ENCODE assay signal across 1 cellular context in the genomic region with DNA sequence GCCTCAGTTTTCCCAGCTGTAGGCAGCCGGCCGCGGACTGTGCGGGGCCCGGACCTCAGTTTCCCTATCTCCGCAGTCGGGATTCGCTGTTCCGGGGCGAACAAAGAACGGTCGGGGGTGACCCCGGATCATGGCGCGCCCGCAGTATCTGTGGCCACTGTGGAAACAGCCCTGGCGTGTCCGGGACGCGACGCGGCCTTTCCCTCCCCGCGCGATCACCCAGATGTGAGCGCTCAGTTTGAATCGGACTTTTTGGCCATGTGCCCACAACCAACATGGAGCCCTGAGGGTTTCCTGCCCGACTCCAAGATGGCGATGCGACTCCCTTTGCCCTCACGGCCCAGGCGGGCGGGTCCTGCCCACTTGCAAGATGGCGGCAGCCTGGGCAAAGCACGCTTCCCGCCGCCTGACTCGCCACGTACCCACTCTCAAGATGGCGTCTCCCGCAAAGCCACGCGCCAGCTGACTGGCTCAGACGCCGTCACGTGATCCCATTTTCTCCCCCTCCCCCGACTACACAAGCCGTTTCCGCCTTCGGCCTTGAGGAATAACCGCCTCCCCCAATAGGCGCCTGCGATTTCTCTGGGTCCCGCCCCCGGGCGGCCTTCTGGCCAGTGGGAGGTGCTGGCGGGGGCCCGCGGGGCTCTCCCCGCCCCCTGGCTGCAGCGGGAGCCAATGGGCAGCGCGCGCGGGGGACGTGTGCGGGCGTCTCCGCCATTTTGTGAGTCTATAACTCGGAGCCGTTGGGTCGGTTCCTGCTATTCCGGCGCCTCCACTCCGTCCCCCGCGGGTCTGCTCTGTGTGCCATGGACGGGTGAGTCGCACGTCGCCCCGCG.
TF ChIP-seq lines count a peak whose summit lies in the region.

Gene PTBP1, plus strand, starts transcription at position 761 of the 836 bp plus-strand sequence. Its CDS starts 46 bp downstream, at position 807.

TF ChIP-seq in K562, 482 proteins besides CTCF, POLR2A, EP300 and RAD21 (continued from another document and continues in another):
- TF ChIP-seq ZNF24 (IDR thresholded peaks at IDR 0.05) (no peak), JUN (IDR thresholded peaks at IDR 0.05; ENCODE audit: borderline replicate concordance, low read depth, low read length) (peak; percentile 78; the same call in 1 of the 2 replicates), JUN (CRISPR knock-in tag; IDR thresholded peaks at IDR 0.05; ENCODE audit: borderline replicate concordance) (no peak), HOXB6 (CRISPR knock-in tag; IDR thresholded peaks at IDR 0.05; ENCODE audit: borderline replicate concordance) (no peak), ZNF407 (IDR thresholded peaks at IDR 0.05; ENCODE audit: low read depth) (peak; percentile 63; the same call in 1 of the 2 replicates), NCOR1 (IDR thresholded peaks at IDR 0.05) (no peak; the same call in 1 of the 2 replicates), ZMIZ1 (IDR thresholded peaks at IDR 0.05; ENCODE audit: low read depth in 2 of 2, low read length in 2 of 2) (0 out of 4 replicates have a peak, but pooled peaks of 1 of the 2 experiments have one; percentile 34), FOXJ3 (CRISPR knock-in tag; IDR thresholded peaks at IDR 0.05) (no peak), ZNF668 (CRISPR knock-in tag; IDR thresholded peaks at IDR 0.05) (no peak), THRAP3 (IDR thresholded peaks at IDR 0.05; ENCODE audit: borderline replicate concordance) (no peak), NCOA4 (IDR thresholded peaks at IDR 0.05; ENCODE audit: partially characterized antibody) (no peak), PHTF2 (CRISPR knock-in tag; IDR thresholded peaks at IDR 0.05) (no peak), SMARCC2 (IDR thresholded peaks at IDR 0.05; ENCODE audit: low read depth) (no peak), RHOXF2B (CRISPR knock-in tag; conservative IDR thresholded peaks at IDR 0.05) (no peak), GATA2 (CRISPR knock-in tag; IDR thresholded peaks at IDR 0.05) (0 out of 2 replicates have a peak, but pooled peaks have one; percentile 27), NRF1 (conservative IDR thresholded peaks at IDR 0.05 in 1 of 2, IDR thresholded peaks at IDR 0.05 in 1 of 2) (peak; percentile 76 to 77), HOMEZ (CRISPR knock-in tag; IDR thresholded peaks at IDR 0.05) (no peak), RBM25 (IDR thresholded peaks at IDR 0.05; ENCODE audit: low read depth, low read length, severe bottlenecking) (peak; percentile 99), TGIF2 (CRISPR knock-in tag; IDR thresholded peaks at IDR 0.05) (no peak), GABPB2 (CRISPR knock-in tag; conservative IDR thresholded peaks at IDR 0.05) (no peak), USF2 (CRISPR knock-in tag; IDR thresholded peaks at IDR 0.05) (peak; percentile 99), CEBPB (tag; IDR thresholded peaks at IDR 0.05) (no peak), ZNF280A (IDR thresholded peaks at IDR 0.05; ENCODE audit: low read depth, partially characterized antibody) (no peak)
- TF ChIP-seq, protein P1, sequence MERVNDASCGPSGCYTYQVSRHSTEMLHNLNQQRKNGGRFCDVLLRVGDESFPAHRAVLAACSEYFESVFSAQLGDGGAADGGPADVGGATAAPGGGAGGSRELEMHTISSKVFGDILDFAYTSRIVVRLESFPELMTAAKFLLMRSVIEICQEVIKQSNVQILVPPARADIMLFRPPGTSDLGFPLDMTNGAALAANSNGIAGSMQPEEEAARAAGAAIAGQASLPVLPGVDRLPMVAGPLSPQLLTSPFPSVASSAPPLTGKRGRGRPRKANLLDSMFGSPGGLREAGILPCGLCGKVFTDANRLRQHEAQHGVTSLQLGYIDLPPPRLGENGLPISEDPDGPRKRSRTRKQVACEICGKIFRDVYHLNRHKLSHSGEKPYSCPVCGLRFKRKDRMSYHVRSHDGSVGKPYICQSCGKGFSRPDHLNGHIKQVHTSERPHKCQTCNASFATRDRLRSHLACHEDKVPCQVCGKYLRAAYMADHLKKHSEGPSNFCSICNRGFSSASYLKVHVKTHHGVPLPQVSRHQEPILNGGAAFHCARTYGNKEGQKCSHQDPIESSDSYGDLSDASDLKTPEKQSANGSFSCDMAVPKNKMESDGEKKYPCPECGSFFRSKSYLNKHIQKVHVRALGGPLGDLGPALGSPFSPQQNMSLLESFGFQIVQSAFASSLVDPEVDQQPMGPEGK (CRISPR knock-in tag; IDR thresholded peaks at IDR 0.05; ENCODE audit: borderline replicate concordance), result no peak
- TF ChIP-seq, protein P2, sequence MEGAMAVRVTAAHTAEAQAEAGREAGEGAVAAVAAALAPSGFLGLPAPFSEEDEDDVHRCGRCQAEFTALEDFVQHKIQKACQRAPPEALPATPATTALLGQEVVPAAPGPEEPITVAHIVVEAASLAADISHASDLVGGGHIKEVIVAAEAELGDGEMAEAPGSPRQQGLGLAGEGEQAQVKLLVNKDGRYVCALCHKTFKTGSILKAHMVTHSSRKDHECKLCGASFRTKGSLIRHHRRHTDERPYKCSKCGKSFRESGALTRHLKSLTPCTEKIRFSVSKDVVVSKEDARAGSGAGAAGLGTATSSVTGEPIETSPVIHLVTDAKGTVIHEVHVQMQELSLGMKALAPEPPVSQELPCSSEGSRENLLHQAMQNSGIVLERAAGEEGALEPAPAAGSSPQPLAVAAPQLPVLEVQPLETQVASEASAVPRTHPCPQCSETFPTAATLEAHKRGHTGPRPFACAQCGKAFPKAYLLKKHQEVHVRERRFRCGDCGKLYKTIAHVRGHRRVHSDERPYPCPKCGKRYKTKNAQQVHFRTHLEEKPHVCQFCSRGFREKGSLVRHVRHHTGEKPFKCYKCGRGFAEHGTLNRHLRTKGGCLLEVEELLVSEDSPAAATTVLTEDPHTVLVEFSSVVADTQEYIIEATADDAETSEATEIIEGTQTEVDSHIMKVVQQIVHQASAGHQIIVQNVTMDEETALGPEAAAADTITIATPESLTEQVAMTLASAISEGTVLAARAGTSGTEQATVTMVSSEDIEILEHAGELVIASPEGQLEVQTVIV (CRISPR knock-in tag; IDR thresholded peaks at IDR 0.05; ENCODE audit: borderline replicate concordance), result no peak
- TF ChIP-seq, protein P3, sequence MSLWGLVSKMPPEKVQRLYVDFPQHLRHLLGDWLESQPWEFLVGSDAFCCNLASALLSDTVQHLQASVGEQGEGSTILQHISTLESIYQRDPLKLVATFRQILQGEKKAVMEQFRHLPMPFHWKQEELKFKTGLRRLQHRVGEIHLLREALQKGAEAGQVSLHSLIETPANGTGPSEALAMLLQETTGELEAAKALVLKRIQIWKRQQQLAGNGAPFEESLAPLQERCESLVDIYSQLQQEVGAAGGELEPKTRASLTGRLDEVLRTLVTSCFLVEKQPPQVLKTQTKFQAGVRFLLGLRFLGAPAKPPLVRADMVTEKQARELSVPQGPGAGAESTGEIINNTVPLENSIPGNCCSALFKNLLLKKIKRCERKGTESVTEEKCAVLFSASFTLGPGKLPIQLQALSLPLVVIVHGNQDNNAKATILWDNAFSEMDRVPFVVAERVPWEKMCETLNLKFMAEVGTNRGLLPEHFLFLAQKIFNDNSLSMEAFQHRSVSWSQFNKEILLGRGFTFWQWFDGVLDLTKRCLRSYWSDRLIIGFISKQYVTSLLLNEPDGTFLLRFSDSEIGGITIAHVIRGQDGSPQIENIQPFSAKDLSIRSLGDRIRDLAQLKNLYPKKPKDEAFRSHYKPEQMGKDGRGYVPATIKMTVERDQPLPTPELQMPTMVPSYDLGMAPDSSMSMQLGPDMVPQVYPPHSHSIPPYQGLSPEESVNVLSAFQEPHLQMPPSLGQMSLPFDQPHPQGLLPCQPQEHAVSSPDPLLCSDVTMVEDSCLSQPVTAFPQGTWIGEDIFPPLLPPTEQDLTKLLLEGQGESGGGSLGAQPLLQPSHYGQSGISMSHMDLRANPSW (CRISPR knock-in tag; IDR thresholded peaks at IDR 0.05), result no peak
